31 cellular contexts compared by ENCODE assay signal in genomic region chr2:31196622-31197021, GRCh38. TPM values are rescaled to one million over a fixed set of nuclear protein-coding genes. Genes with fewer than 3 reads are reported as not detected.
"Had no signal": no experiment of that assay in that cellular context is flagged by ENCODE, and none has a peak within 500 bp of the region (broad histone marks: within the 10 kb centered on the region; RNA-seq: fewer than 3 reads in every experiment).

No MANE protein-coding gene starts in this region.

- H3K4me3 ChIP-seq: left ventricle myocardium inferior, lung, ovary, sigmoid colon, stomach, thyroid gland, upper lobe of right lung had no signal

- H3K36me3 Mint-ChIP-seq: activated CD4-positive, alpha-beta memory T cell treated with anti-CD3 and anti-CD28 coated beads for 36 hours; activated naive CD4-positive, alpha-beta T cell treated with anti-CD3 and anti-CD28 coated beads, Interleukin-2, amount 10 ng/mL, durations not matched to agents 7 days and 5 days; activated naive CD8-positive, alpha-beta T cell treated with anti-CD3 and anti-CD28 coated beads, Interleukin-2, amount 10 ng/mL, durations not matched to agents 7 days and 5 days; immature natural killer cell; mesothelial cell of epicardium had no signal

- H3K27ac Mint-ChIP-seq: activated CD4-positive, alpha-beta memory T cell treated with anti-CD3 and anti-CD28 coated beads for 36 hours; activated CD4-positive, alpha-beta T cell treated with anti-CD3 and anti-CD28 coated beads, Interleukin-2, amount 10 ng/mL, durations not matched to agents 24 days and 14 days; activated naive CD4-positive, alpha-beta T cell treated with anti-CD3 and anti-CD28 coated beads, Interleukin-2, amount 10 ng/mL, durations not matched to agents 7 days and 5 days; activated naive CD8-positive, alpha-beta T cell treated with anti-CD3 and anti-CD28 coated beads, Interleukin-2, amount 10 ng/mL, durations not matched to agents 7 days and 5 days; dendritic cell treated with granulocyte-macrophage colony-stimulating factor and Interleukin-4, amounts not matched to agents 40 ng/mL and 50 ng/mL, for 4 days; immature natural killer cell; mesothelial cell of epicardium; T-helper 17 cell had no signal

- H3K4me3 Mint-ChIP-seq: activated CD4-positive, alpha-beta memory T cell treated with anti-CD3 and anti-CD28 coated beads for 36 hours; activated CD4-positive, alpha-beta T cell treated with anti-CD3 and anti-CD28 coated beads, Interleukin-2, amount 10 ng/mL, durations not matched to agents 24 days and 14 days; activated naive CD4-positive, alpha-beta T cell treated with anti-CD3 and anti-CD28 coated beads, Interleukin-2, amount 10 ng/mL, durations not matched to agents 7 days and 5 days; activated naive CD8-positive, alpha-beta T cell treated with anti-CD3 and anti-CD28 coated beads, Interleukin-2, amount 10 ng/mL, durations not matched to agents 7 days and 5 days; central memory CD8-positive, alpha-beta T cell; dendritic cell treated with granulocyte-macrophage colony-stimulating factor and Interleukin-4, amounts not matched to agents 40 ng/mL and 50 ng/mL, for 4 days; immature natural killer cell; mesothelial cell of epicardium; naive B cell; nephron progenitor cell; stimulated activated memory B cell treated with anti-CD40 and anti-IgM and Interleukin-4, amounts not matched to agents 10 μg/mL and 1 μg/mL and 100 μg/mL, for 72 hours; T-helper 17 cell had no signal

- DNase-seq: activated CD4-positive, alpha-beta memory T cell treated with anti-CD3 and anti-CD28 coated beads for 36 hours; activated CD4-positive, alpha-beta T cell treated with anti-CD3 and anti-CD28 coated beads, Interleukin-2, amount 10 ng/mL, durations not matched to agents 24 days and 14 days; activated CD4-positive, CD25-positive, alpha-beta regulatory T cell treated with anti-CD3 and anti-CD28 coated beads, Interleukin-2, amount 50 U/mL, for 72 hours; activated CD8-positive, alpha-beta memory T cell treated with anti-CD3 and anti-CD28 coated beads, Interleukin-2, amount 50 U/mL, for 4 hours; activated gamma-delta T cell; activated naive CD4-positive, alpha-beta T cell treated with anti-CD3 and anti-CD28 coated beads, Interleukin-2, amount 10 ng/mL, durations not matched to agents 7 days and 5 days; activated naive CD8-positive, alpha-beta T cell treated with anti-CD3 and anti-CD28 coated beads, Interleukin-2, amount 10 ng/mL, durations not matched to agents 7 days and 5 days; activated T-cell treated with anti-CD3 and anti-CD28 coated beads, Interleukin-2, amount 50 U/mL, for 1 hour; brain microvascular endothelial cell; effector CD4-positive, alpha-beta T cell; hypothalamus; immature natural killer cell; left ventricle myocardium inferior; naive B cell; nephron progenitor cell; ovary; retina; sigmoid colon; small intestine; stimulated activated CD4-positive, alpha-beta T cell treated with anti-CD3 and anti-CD28 coated beads, Interleukin-4, amount 100 ng/mL, for 24 hours; stomach; T-helper 17 cell; T1000; thyroid gland; upper lobe of right lung had no signal

- H3K4me1 Mint-ChIP-seq: activated CD4-positive, alpha-beta T cell treated with anti-CD3 and anti-CD28 coated beads, Interleukin-2, amount 10 ng/mL, durations not matched to agents 24 days and 14 days; activated naive CD4-positive, alpha-beta T cell treated with anti-CD3 and anti-CD28 coated beads, Interleukin-2, amount 10 ng/mL, durations not matched to agents 7 days and 5 days; activated naive CD8-positive, alpha-beta T cell treated with anti-CD3 and anti-CD28 coated beads, Interleukin-2, amount 10 ng/mL, durations not matched to agents 7 days and 5 days; central memory CD8-positive, alpha-beta T cell; immature natural killer cell; mesothelial cell of epicardium; nephron progenitor cell; stimulated activated memory B cell treated with anti-CD40 and anti-IgM and Interleukin-4, amounts not matched to agents 10 μg/mL and 1 μg/mL and 100 μg/mL, for 72 hours; T-helper 17 cell had no signal

- H3K9me3 ChIP-seq: left ventricle myocardium inferior, neutrophil, ovary, sigmoid colon, stomach, thyroid gland, upper lobe of right lung had no signal

- H3K27me3 ChIP-seq: brain microvascular endothelial cell, neutrophil, ovary, sigmoid colon, stomach, thyroid gland, upper lobe of right lung had no signal

- H3K36me3 ChIP-seq: brain microvascular endothelial cell, left ventricle myocardium inferior, neutrophil, ovary, sigmoid colon, stomach, thyroid gland, upper lobe of right lung had no signal

- H3K27ac ChIP-seq: brain microvascular endothelial cell, left ventricle myocardium inferior, neutrophil, ovary, sigmoid colon, stomach, thyroid gland, upper lobe of right lung had no signal

- H3K27me3 Mint-ChIP-seq: activated CD4-positive, alpha-beta memory T cell treated with anti-CD3 and anti-CD28 coated beads for 36 hours; activated CD4-positive, alpha-beta T cell treated with anti-CD3 and anti-CD28 coated beads, Interleukin-2, amount 10 ng/mL, durations not matched to agents 24 days and 14 days; activated naive CD4-positive, alpha-beta T cell treated with anti-CD3 and anti-CD28 coated beads, Interleukin-2, amount 10 ng/mL, durations not matched to agents 7 days and 5 days; activated naive CD8-positive, alpha-beta T cell treated with anti-CD3 and anti-CD28 coated beads, Interleukin-2, amount 10 ng/mL, durations not matched to agents 7 days and 5 days; central memory CD8-positive, alpha-beta T cell; dendritic cell treated with granulocyte-macrophage colony-stimulating factor and Interleukin-4, amounts not matched to agents 40 ng/mL and 50 ng/mL, for 4 days; naive B cell; stimulated activated memory B cell treated with anti-CD40 and anti-IgM and Interleukin-4, amounts not matched to agents 10 μg/mL and 1 μg/mL and 100 μg/mL, for 72 hours; T-helper 17 cell had no signal

- ATAC-seq: stimulated activated memory B cell treated with anti-CD40 and anti-IgM and Interleukin-4, amounts not matched to agents 10 μg/mL and 1 μg/mL and 100 μg/mL, for 72 hours; T-helper 17 cell had no signal

- H3K4me1 ChIP-seq: left ventricle myocardium inferior, sigmoid colon, stomach, thyroid gland, upper lobe of right lung had no signal

- H3K9me3 Mint-ChIP-seq: activated CD4-positive, alpha-beta memory T cell treated with anti-CD3 and anti-CD28 coated beads for 36 hours; activated naive CD4-positive, alpha-beta T cell treated with anti-CD3 and anti-CD28 coated beads, Interleukin-2, amount 10 ng/mL, durations not matched to agents 7 days and 5 days; dendritic cell treated with granulocyte-macrophage colony-stimulating factor and Interleukin-4, amounts not matched to agents 40 ng/mL and 50 ng/mL, for 4 days; nephron progenitor cell had no signal

RNA-seq across cellular contexts. Expression of gene GALNT14, which starts 58.4 kb away (rescaled TPM):
- total RNA-seq: activated naive CD8-positive, alpha-beta T cell treated with anti-CD3 and anti-CD28 coated beads, Interleukin-2, amount 10 ng/mL, durations not matched to agents 7 days and 5 days; T-helper 17 cell had no signal
